12 cellular contexts compared by ENCODE assay signal in genomic region chr18:36314754-36315153, GRCh38. TPM values are rescaled to one million over a fixed set of nuclear protein-coding genes. Genes with fewer than 3 reads are reported as not detected.
A peak's percentile ranks its signal among the peaks of the same experiment; 100 is the strongest.
DNase-seq lines count a peak whose midpoint lies in the region; ATAC-seq and TF ChIP-seq lines count a peak whose summit lies in the region.
"Had no signal": no experiment of that assay in that cellular context is flagged by ENCODE, and none has a peak within 500 bp of the region (broad histone marks: within the 10 kb centered on the region; RNA-seq: fewer than 3 reads in every experiment).

No MANE protein-coding gene starts in this region.

- ATAC-seq in HG03354 (IDR thresholded peaks at IDR 0.05; ENCODE audit: poor library complexity, severe bottlenecking, unreplicated experiment) (no peak), HG03095 (IDR thresholded peaks at IDR 0.05; ENCODE audit: unreplicated experiment) (no peak)
- ATAC-seq in natural killer cell treated with Interleukin-12 subunit alpha and Interleukin-12 subunit beta and Interleukin-15 and Interleukin-18, amount 100 ng/mL, for 72 hours = no peak
- ATAC-seq: CD8-positive, alpha-beta T cell had no signal

- no peak overlapping the region for H3K4me3 Mint-ChIP-seq in chondrocyte (ENCODE audit: unreplicated experiment)
- no peak overlapping the region for H3K4me3 Mint-ChIP-seq in natural killer cell treated with Interleukin-12 subunit alpha and Interleukin-12 subunit beta and Interleukin-15 and Interleukin-18, amount 100 ng/mL, for 72 hours
- H3K4me3 Mint-ChIP-seq: CD8-positive, alpha-beta T cell; neural progenitor cell had no signal

- no peaks in the 10 kb centered on the region for H3F3A ChIP-seq in MM.1S (ENCODE audit: insufficient read depth, low read length)

- H3K79me2 ChIP-seq in MM.1S (ENCODE audit: low read length) = no peaks in the 10 kb centered on the region

- H3K9me2 ChIP-seq in MM.1S (replicated peaks; ENCODE audit: insufficient read depth, low read length) = no peaks in the 10 kb centered on the region

- H3K4me1 Mint-ChIP-seq in chondrocyte (ENCODE audit: low read depth) = peaks cover 35% of the 10 kb centered on the region
- no peaks in the 10 kb centered on the region for H3K4me1 Mint-ChIP-seq in natural killer cell treated with Interleukin-12 subunit alpha and Interleukin-12 subunit beta and Interleukin-15 and Interleukin-18, amount 100 ng/mL, for 72 hours (ENCODE audit: low read depth in 2 of 2)

- peaks cover 6% of the 10 kb centered on the region for H3K27me3 Mint-ChIP-seq in chondrocyte (ENCODE audit: low read depth)
- peaks cover 15 to 40% of the 10 kb centered on the region in 2 donors for H3K27me3 Mint-ChIP-seq in natural killer cell treated with Interleukin-12 subunit alpha and Interleukin-12 subunit beta and Interleukin-15 and Interleukin-18, amount 100 ng/mL, for 72 hours

- TF ChIP-seq CTCF in chondrocyte (IDR thresholded peaks at IDR 0.05) = no peak
- TF ChIP-seq CTCF in MM.1S (IDR thresholded peaks at IDR 0.05; ENCODE audit: low read length) = no peak

- H3K36me3 Mint-ChIP-seq in chondrocyte (ENCODE audit: low read depth) = peaks cover 20% of the 10 kb centered on the region
- peaks cover 12% of the 10 kb centered on the region for H3K36me3 Mint-ChIP-seq in natural killer cell treated with Interleukin-12 subunit alpha and Interleukin-12 subunit beta and Interleukin-15 and Interleukin-18, amount 100 ng/mL, for 72 hours
- H3K36me3 Mint-ChIP-seq: CD8-positive, alpha-beta T cell had no signal

- no peaks in the 10 kb centered on the region for H3K9me3 ChIP-seq in MM.1S (replicated peaks; ENCODE audit: insufficient read depth, low read length)

- H3K4me3 ChIP-seq in MM.1S (ENCODE audit: low read length) = no peak overlapping the region
- H3K4me3 ChIP-seq: neural progenitor cell had no signal

- no peak overlapping the region for H2AFZ ChIP-seq in MM.1S (ENCODE audit: low read length)
- H2AFZ ChIP-seq: neural progenitor cell had no signal

- peak; percentile 61 for DNase-seq in AG20443 (ENCODE audit: low spot score)
- DNase-seq in M059J (ENCODE audit: low read depth) = peak; percentile 93
- no peak for DNase-seq in chondrocyte (ENCODE audit: low spot score)
- DNase-seq in kidney tubule cell (ENCODE audit: low spot score) = peak; percentile 97
- no peak for DNase-seq in MM.1S
- DNase-seq in natural killer cell treated with Interleukin-12 subunit alpha and Interleukin-12 subunit beta and Interleukin-15 and Interleukin-18, amount 100 ng/mL, for 72 hours (ENCODE audit: low spot score) = no peak
- DNase-seq: amygdala; CD8-positive, alpha-beta T cell; NCI-H1694 had no signal

- no peaks in the 10 kb centered on the region for H3K4me1 ChIP-seq in MM.1S (ENCODE audit: low read length)

- no peaks in the 10 kb centered on the region for H4K20me1 ChIP-seq in MM.1S (ENCODE audit: insufficient read depth, low read length)

- H3K27me3 ChIP-seq in MM.1S (replicated peaks; ENCODE audit: insufficient read depth, low read length) = no peaks in the 10 kb centered on the region
- H3K27me3 ChIP-seq: neural progenitor cell had no signal

- peaks cover 16% of the 10 kb centered on the region for H3K9me3 Mint-ChIP-seq in chondrocyte (ENCODE audit: low read depth)
- peaks cover 1% of the 10 kb centered on the region for H3K9me3 Mint-ChIP-seq in natural killer cell treated with Interleukin-12 subunit alpha and Interleukin-12 subunit beta and Interleukin-15 and Interleukin-18, amount 100 ng/mL, for 72 hours

- no peaks in the 10 kb centered on the region for H3K36me3 ChIP-seq in MM.1S (replicated peaks; ENCODE audit: insufficient read depth, low read length)

- H3K27ac Mint-ChIP-seq in chondrocyte (ENCODE audit: unreplicated experiment) = peak overlapping the region; percentile 60
- no peak overlapping the region for H3K27ac Mint-ChIP-seq in natural killer cell treated with Interleukin-12 subunit alpha and Interleukin-12 subunit beta and Interleukin-15 and Interleukin-18, amount 100 ng/mL, for 72 hours
- H3K27ac Mint-ChIP-seq: CD8-positive, alpha-beta T cell; neural progenitor cell had no signal

- no peak overlapping the region for H3K4me2 ChIP-seq in MM.1S (ENCODE audit: low read depth, low read length)

- no peak overlapping the region for H3K27ac ChIP-seq in MM.1S (ENCODE audit: low read length)

- no peak overlapping the region for H3K9ac ChIP-seq in MM.1S (ENCODE audit: low read length)
- H3K9ac ChIP-seq: neural progenitor cell had no signal

RNA-seq across cellular contexts. Expression of gene FHOD3, which starts 17.2 kb away (rescaled TPM):
- total RNA-seq in M059J (2014; rRNA removed; shearing (Covaris generic)) = 8.1 and 13.1 TPM in 2 replicates
- total RNA-seq in chondrocyte = 8.2 to 9.9 TPM (median 8.9 TPM) in 3 replicates
- total RNA-seq in natural killer cell treated with Interleukin-12 subunit alpha and Interleukin-12 subunit beta and Interleukin-15 and Interleukin-18, amount 100 ng/mL, for 72 hours = not detected
- total RNA-seq: CD8-positive, alpha-beta T cell had no signal

Comparison
In these comparisons a context has a peak if more than half of its experiments do, and no peak if none do; other contexts are left out.
1. DNase-seq: peak in AG20443 (single experiment), M059J (single experiment) and kidney tubule cell (single experiment); none in chondrocyte (single experiment), MM.1S (single experiment) and natural killer cell treated with Interleukin-12 subunit alpha and Interleukin-12 subunit beta and Interleukin-15 and Interleukin-18, amount 100 ng/mL, for 72 hours (single experiment).